1 cellular context compared by ENCODE assay signal in the genomic region with DNA sequence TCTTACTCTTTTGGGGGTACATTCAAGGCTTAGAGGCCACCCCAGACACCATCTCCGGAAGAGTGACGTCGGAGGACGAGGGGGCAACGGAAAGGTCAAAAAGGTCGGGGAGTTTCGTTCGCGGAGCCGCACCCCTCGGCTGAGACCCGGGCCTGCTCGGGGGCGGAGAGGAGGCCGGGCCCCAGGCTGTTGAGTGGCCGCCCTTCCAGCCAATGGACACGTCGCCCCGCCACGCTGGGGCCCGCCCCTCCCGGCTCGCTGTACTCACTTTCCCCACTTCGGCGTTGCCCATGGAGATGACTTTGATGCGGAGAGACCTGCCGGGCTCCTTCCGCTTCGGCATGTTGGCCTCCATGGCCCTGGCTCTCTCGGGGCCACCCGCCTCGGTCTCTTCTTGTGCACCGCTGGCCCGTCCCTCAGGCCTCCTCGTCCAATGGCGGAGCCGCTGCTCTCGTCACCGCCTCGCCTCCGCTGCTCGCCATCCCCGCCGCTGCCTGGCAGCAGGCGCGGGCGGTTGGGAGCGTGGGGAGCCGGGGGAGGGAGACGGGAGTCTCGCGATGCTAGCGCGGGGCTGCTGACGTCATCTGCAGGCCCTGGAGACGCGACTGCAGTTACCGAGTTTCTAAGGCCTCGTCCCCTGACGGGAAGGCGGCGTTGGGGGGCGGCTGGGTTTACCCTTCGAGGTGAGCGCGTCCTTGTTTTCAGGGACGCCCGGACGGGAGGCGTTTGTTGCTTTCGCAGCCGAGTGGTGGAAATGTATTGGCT.
TF ChIP-seq lines count a peak whose summit lies in the region.

Gene DNAJC27, minus strand, starts transcription at position 406 of the 765 bp plus-strand sequence. Its CDS starts 51 bp downstream, at position 355.

TF ChIP-seq in HepG2, 621 proteins besides CTCF, POLR2A, EP300 and RAD21 (continued from another document and continues in another):
- TF ChIP-seq, protein P1, sequence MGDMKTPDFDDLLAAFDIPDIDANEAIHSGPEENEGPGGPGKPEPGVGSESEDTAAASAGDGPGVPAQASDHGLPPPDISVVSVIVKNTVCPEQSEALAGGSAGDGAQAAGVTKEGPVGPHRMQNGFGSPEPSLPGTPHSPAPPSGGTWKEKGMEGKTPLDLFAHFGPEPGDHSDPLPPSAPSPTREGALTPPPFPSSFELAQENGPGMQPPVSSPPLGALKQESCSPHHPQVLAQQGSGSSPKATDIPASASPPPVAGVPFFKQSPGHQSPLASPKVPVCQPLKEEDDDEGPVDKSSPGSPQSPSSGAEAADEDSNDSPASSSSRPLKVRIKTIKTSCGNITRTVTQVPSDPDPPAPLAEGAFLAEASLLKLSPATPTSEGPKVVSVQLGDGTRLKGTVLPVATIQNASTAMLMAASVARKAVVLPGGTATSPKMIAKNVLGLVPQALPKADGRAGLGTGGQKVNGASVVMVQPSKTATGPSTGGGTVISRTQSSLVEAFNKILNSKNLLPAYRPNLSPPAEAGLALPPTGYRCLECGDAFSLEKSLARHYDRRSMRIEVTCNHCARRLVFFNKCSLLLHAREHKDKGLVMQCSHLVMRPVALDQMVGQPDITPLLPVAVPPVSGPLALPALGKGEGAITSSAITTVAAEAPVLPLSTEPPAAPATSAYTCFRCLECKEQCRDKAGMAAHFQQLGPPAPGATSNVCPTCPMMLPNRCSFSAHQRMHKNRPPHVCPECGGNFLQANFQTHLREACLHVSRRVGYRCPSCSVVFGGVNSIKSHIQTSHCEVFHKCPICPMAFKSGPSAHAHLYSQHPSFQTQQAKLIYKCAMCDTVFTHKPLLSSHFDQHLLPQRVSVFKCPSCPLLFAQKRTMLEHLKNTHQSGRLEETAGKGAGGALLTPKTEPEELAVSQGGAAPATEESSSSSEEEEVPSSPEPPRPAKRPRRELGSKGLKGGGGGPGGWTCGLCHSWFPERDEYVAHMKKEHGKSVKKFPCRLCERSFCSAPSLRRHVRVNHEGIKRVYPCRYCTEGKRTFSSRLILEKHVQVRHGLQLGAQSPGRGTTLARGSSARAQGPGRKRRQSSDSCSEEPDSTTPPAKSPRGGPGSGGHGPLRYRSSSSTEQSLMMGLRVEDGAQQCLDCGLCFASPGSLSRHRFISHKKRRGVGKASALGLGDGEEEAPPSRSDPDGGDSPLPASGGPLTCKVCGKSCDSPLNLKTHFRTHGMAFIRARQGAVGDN (CRISPR knock-in tag; IDR thresholded peaks at IDR 0.05), result peak; percentile 97
- peak; percentile 89; the same call in 1 of the 2 replicates for TF ChIP-seq ZNF678 (CRISPR knock-in tag; IDR thresholded peaks at IDR 0.05)
- peak; percentile 13 for TF ChIP-seq ZNF263 (CRISPR knock-in tag; IDR thresholded peaks at IDR 0.05)
- peak; percentile 38; the same call in 1 of the 2 replicates for TF ChIP-seq BHLHE40 (IDR thresholded peaks at IDR 0.05; ENCODE audit: low read length)
- TF ChIP-seq HMG20B (CRISPR knock-in tag; conservative IDR thresholded peaks at IDR 0.05), result 0 out of 2 replicates have a peak, but pooled peaks have one; percentile 14
- TF ChIP-seq, protein P2, sequence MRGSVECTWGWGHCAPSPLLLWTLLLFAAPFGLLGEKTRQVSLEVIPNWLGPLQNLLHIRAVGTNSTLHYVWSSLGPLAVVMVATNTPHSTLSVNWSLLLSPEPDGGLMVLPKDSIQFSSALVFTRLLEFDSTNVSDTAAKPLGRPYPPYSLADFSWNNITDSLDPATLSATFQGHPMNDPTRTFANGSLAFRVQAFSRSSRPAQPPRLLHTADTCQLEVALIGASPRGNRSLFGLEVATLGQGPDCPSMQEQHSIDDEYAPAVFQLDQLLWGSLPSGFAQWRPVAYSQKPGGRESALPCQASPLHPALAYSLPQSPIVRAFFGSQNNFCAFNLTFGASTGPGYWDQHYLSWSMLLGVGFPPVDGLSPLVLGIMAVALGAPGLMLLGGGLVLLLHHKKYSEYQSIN (CRISPR knock-in tag; IDR thresholded peaks at IDR 0.05; ENCODE audit: borderline replicate concordance), result no peak
- TF ChIP-seq, protein P3, sequence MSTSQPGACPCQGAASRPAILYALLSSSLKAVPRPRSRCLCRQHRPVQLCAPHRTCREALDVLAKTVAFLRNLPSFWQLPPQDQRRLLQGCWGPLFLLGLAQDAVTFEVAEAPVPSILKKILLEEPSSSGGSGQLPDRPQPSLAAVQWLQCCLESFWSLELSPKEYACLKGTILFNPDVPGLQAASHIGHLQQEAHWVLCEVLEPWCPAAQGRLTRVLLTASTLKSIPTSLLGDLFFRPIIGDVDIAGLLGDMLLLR (CRISPR knock-in tag; IDR thresholded peaks at IDR 0.05), result peak; percentile 91
- no peak for TF ChIP-seq ZBTB4 (CRISPR knock-in tag; IDR thresholded peaks at IDR 0.05; ENCODE audit: borderline replicate concordance)
- peak; percentile 80 for TF ChIP-seq ZNF292 (CRISPR knock-in tag; IDR thresholded peaks at IDR 0.05; ENCODE audit: borderline replicate concordance, low read depth)
- TF ChIP-seq SOX6 (IDR thresholded peaks at IDR 0.05), result no peak
- TF ChIP-seq SOX6 (CRISPR knock-in tag; IDR thresholded peaks at IDR 0.05), result peak; percentile 76
- 0 out of 2 replicates have a peak, but pooled peaks have one; percentile 30 for TF ChIP-seq FOXK2 (IDR thresholded peaks at IDR 0.05)
- peak; percentile 86; the same call in 1 of the 2 replicates for TF ChIP-seq ZBTB7A (CRISPR knock-in tag; IDR thresholded peaks at IDR 0.05)
- TF ChIP-seq ZNF10 (CRISPR knock-in tag; IDR thresholded peaks at IDR 0.05; ENCODE audit: borderline replicate concordance, low read depth), result no peak
- TF ChIP-seq ZNF724P (CRISPR knock-in tag; IDR thresholded peaks at IDR 0.05; ENCODE audit: borderline replicate concordance), result no peak
- peak; percentile 72; the same call in 1 of the 2 replicates for TF ChIP-seq MAZ (IDR thresholded peaks at IDR 0.05; ENCODE audit: borderline replicate concordance, low read depth, low read length)
- peak; percentile 70; the same call in 1 of the 2 replicates for TF ChIP-seq MAZ (CRISPR knock-in tag; IDR thresholded peaks at IDR 0.05; ENCODE audit: low read depth)
- TF ChIP-seq, protein P4, sequence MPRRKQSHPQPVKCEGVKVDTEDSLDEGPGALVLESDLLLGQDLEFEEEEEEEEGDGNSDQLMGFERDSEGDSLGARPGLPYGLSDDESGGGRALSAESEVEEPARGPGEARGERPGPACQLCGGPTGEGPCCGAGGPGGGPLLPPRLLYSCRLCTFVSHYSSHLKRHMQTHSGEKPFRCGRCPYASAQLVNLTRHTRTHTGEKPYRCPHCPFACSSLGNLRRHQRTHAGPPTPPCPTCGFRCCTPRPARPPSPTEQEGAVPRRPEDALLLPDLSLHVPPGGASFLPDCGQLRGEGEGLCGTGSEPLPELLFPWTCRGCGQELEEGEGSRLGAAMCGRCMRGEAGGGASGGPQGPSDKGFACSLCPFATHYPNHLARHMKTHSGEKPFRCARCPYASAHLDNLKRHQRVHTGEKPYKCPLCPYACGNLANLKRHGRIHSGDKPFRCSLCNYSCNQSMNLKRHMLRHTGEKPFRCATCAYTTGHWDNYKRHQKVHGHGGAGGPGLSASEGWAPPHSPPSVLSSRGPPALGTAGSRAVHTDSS (CRISPR knock-in tag; conservative IDR thresholded peaks at IDR 0.05), result no peak
- peak; percentile 99 for TF ChIP-seq ATF7 (IDR thresholded peaks at IDR 0.05)
- peak; percentile 99 for TF ChIP-seq ATF7 (CRISPR knock-in tag; IDR thresholded peaks at IDR 0.05)
- TF ChIP-seq ZNF432 (CRISPR knock-in tag; IDR thresholded peaks at IDR 0.05; ENCODE audit: borderline replicate concordance), result no peak
- TF ChIP-seq ZBTB33 (CRISPR knock-in tag; IDR thresholded peaks at IDR 0.05), result no peak
- no peak for TF ChIP-seq ZNF550 (CRISPR knock-in tag; IDR thresholded peaks at IDR 0.05; ENCODE audit: borderline replicate concordance)
- TF ChIP-seq ZBTB20 (CRISPR knock-in tag; IDR thresholded peaks at IDR 0.05; ENCODE audit: borderline replicate concordance, low read depth), result peak; percentile 69; the same call in 1 of the 2 replicates
- TF ChIP-seq GABPB1 (CRISPR knock-in tag; IDR thresholded peaks at IDR 0.05), result peak; percentile 88
- TF ChIP-seq ZNF766 (CRISPR knock-in tag; IDR thresholded peaks at IDR 0.05; ENCODE audit: borderline replicate concordance), result peak; percentile 52
- TF ChIP-seq POLR2G (IDR thresholded peaks at IDR 0.05; ENCODE audit: low read depth, low read length), result peak; percentile 98
- TF ChIP-seq HINFP (CRISPR knock-in tag; IDR thresholded peaks at IDR 0.05; ENCODE audit: low read depth), result no peak; the same call in 1 of the 2 replicates
- no peak for TF ChIP-seq PHF5A (CRISPR knock-in tag; IDR thresholded peaks at IDR 0.05; ENCODE audit: low read depth, unreplicated experiment)
- TF ChIP-seq SOX5 (CRISPR knock-in tag; IDR thresholded peaks at IDR 0.05; ENCODE audit: borderline replicate concordance), result peak; percentile 70
- TF ChIP-seq MTF1 (CRISPR knock-in tag; IDR thresholded peaks at IDR 0.05), result no peak
- TF ChIP-seq ZNF441 (CRISPR knock-in tag; IDR thresholded peaks at IDR 0.05; ENCODE audit: borderline replicate concordance), result peak; percentile 72
- TF ChIP-seq, protein P5, sequence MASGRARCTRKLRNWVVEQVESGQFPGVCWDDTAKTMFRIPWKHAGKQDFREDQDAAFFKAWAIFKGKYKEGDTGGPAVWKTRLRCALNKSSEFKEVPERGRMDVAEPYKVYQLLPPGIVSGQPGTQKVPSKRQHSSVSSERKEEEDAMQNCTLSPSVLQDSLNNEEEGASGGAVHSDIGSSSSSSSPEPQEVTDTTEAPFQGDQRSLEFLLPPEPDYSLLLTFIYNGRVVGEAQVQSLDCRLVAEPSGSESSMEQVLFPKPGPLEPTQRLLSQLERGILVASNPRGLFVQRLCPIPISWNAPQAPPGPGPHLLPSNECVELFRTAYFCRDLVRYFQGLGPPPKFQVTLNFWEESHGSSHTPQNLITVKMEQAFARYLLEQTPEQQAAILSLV (CRISPR knock-in tag; IDR thresholded peaks at IDR 0.05; ENCODE audit: borderline replicate concordance), result peak; percentile 94; the same call in 1 of the 2 replicates
- no peak for TF ChIP-seq KDM6A (CRISPR knock-in tag; IDR thresholded peaks at IDR 0.05; ENCODE audit: low read depth)
- TF ChIP-seq ELF1 (CRISPR knock-in tag; IDR thresholded peaks at IDR 0.05), result peak; percentile 66
- TF ChIP-seq HNF4A (CRISPR knock-in tag; IDR thresholded peaks at IDR 0.05), result no peak
- TF ChIP-seq ELF3 (CRISPR knock-in tag; IDR thresholded peaks at IDR 0.05), result peak; percentile 86
- TF ChIP-seq TEF (CRISPR knock-in tag; IDR thresholded peaks at IDR 0.05), result peak; percentile 16; the same call in 1 of the 2 replicates
- TF ChIP-seq ZNF33B (CRISPR knock-in tag; IDR thresholded peaks at IDR 0.05), result peak; percentile 78
- no peak; the same call in 1 of the 2 replicates for TF ChIP-seq MAFF (IDR thresholded peaks at IDR 0.05; ENCODE audit: low read depth, low read length)
- TF ChIP-seq ATF3 (CRISPR knock-in tag; IDR thresholded peaks at IDR 0.05), result peak; percentile 95
- no peak; the same call in 1 of the 2 replicates for TF ChIP-seq SMAD3 (CRISPR knock-in tag; IDR thresholded peaks at IDR 0.05)
- peak; percentile 86 for TF ChIP-seq RFX1 (IDR thresholded peaks at IDR 0.05)
- TF ChIP-seq NR1H2 (CRISPR knock-in tag; IDR thresholded peaks at IDR 0.05; ENCODE audit: borderline replicate concordance, low read depth), result peak; percentile 67
